13 cellular contexts compared by ENCODE assay signal in the genomic region with DNA sequence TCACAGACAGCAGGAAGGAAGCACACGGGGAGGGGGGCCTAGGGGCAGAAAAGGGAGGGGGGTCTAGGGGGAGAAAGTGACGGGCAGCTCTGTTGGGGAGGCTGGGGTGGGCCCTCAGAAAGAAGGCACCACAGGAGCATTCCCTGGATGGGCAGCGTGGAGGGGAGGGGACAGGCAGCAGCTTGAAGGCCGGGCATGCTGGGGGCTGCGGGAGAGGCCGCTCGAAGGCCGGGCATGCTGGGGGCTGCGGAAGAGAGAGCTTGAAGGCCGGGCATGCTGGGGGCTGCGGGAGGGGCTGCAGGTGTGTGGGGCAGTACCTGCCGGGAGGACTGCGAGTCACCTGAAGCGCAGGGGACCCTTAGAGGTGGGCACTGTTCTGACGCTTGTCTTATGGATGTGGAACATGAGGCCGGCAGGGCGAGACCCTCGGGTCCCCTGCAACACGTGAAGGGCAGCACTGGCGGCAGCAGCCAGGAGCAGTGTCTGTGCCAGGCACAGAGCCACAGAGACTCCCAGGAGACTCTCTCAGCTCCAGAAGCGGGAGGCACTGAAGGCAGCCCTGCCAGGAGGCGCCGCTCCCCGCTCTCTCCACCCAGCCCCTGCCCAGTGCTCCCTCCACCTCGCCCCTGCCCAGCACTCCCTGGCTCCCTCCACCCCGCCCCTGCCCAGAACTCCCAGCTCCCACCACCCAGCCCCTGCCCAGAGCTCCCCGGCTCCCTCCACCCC. TPM values are rescaled to one million over a fixed set of nuclear protein-coding genes. Genes with fewer than 3 reads are reported as not detected.
DNase-seq lines count a peak whose midpoint lies in the region; ATAC-seq and TF ChIP-seq lines count a peak whose summit lies in the region.
"Had no signal": no experiment of that assay in that cellular context is flagged by ENCODE, and none has a peak within 500 bp of the region (broad histone marks: within the 10 kb centered on the region; RNA-seq: fewer than 3 reads in every experiment).

No MANE protein-coding gene starts in this region.

- H4K20me1 ChIP-seq in BLaER1 treated with 17β-estradiol and CSF1 and Interleukin-3, amounts not matched to agents 10 nM and 100 nM: peaks cover 72 to 98% (median 94%) of the 10 kb centered on the region in 11 experiments
- peaks cover 84% of the 10 kb centered on the region for H4K20me1 ChIP-seq in hepatocyte (ENCODE audit: insufficient read depth, poor library complexity, severe bottlenecking)

- CTCF ChIA-PET in Panc1 (lab: Charles Lee): interaction anchor here (0.6 to 0.7 kb wide), 3 partner anchors 27 to 82 kb away, joined by 3 to 4 read pairs (median 3); no protein-coding TSS in a partner anchor

- peaks cover 2 to 29% (median 12%) of the 10 kb centered on the region in 11 experiments; a peak in 19 of 22 replicates for H3K36me3 ChIP-seq in BLaER1 treated with 17β-estradiol and CSF1 and Interleukin-3, amounts not matched to agents 10 nM and 100 nM
- H3K36me3 ChIP-seq in Panc1 (ENCODE audit: control insufficient read depth, insufficient read depth, low read length): no peaks in the 10 kb centered on the region; the same call in 1 of the 2 replicates
- H3K36me3 ChIP-seq in hepatocyte (replicated peaks; ENCODE audit: insufficient read depth, low read depth): no peaks in the 10 kb centered on the region
- peaks cover 0 to 5% (median 4%) of the 10 kb centered on the region in 4 donors for H3K36me3 ChIP-seq in sigmoid colon
- H3K36me3 ChIP-seq in WERI-Rb-1: peaks cover 25% of the 10 kb centered on the region
- H3K36me3 ChIP-seq: brain microvascular endothelial cell had no signal

- peak overlapping the region in 4 of 10 experiments; percentile 51 to 61 (median 56); a peak in 6 of 20 replicates for H3K4me3 ChIP-seq in BLaER1 treated with 17β-estradiol and CSF1 and Interleukin-3, amounts not matched to agents 10 nM and 100 nM
- H3K4me3 ChIP-seq in Panc1 (ENCODE audit: low read depth in 2 of 2, low read length in 2 of 2) (no peak overlapping the region; a peak in 1 of 4 replicates), hepatocyte (no peak overlapping the region), sigmoid colon (peak overlapping the region in 3 of 4 donors; percentile 28 to 40 (median 35)), WERI-Rb-1 (ENCODE audit: low read depth, low read length) (no peak overlapping the region)
- H3K4me3 ChIP-seq: skin epidermis had no signal

- H3K27me3 ChIP-seq in BLaER1 treated with 17β-estradiol and CSF1 and Interleukin-3, amounts not matched to agents 10 nM and 100 nM: no peaks in the 10 kb centered on the region
- H3K27me3 ChIP-seq in Panc1 (ENCODE audit: control insufficient read depth, insufficient read depth, low read length) (no peaks in the 10 kb centered on the region), hepatocyte (no peaks in the 10 kb centered on the region), sigmoid colon (no peaks in the 10 kb centered on the region), WERI-Rb-1 (ENCODE audit: insufficient read depth, low read depth, severe bottlenecking) (no peaks in the 10 kb centered on the region)
- H3K27me3 ChIP-seq: brain microvascular endothelial cell had no signal

- POLR2A ChIA-PET in Panc1 (lab: Charles Lee): interaction anchor here (0.6 to 0.7 kb wide), 4 partner anchors 12 to 86 kb away, joined by 3 to 7 read pairs (median 4); no protein-coding TSS in a partner anchor

- peaks cover 90% of the 10 kb centered on the region for H3K79me2 ChIP-seq in hepatocyte

- in situ Hi-C loops in Panc1 (cut with HindIII; ENCODE audit: low pct_unique_long_range_greater_than_20kb, low sequenced_read_pairs): no loop called here

- H3K9me2 ChIP-seq in hepatocyte (replicated peaks; ENCODE audit: insufficient read depth): no peaks in the 10 kb centered on the region

- peaks cover 83 to 96% (median 93%) of the 10 kb centered on the region in 10 experiments for H3K4me1 ChIP-seq in BLaER1 treated with 17β-estradiol and CSF1 and Interleukin-3, amounts not matched to agents 10 nM and 100 nM
- H3K4me1 ChIP-seq in Panc1 (ENCODE audit: control insufficient read depth, insufficient read depth, low read length): peaks cover 81% of the 10 kb centered on the region
- H3K4me1 ChIP-seq in hepatocyte (ENCODE audit: insufficient read depth): peaks cover 49% of the 10 kb centered on the region
- peaks cover 0 to 82% (median 82%) of the 10 kb centered on the region in 4 donors for H3K4me1 ChIP-seq in sigmoid colon

- WGBS in hepatocyte (ENCODE audit: low lambda C conversion rate, missing lambda C conversion rate): 92% methylated on average over 16 of the region's 27 CpGs
- WGBS in sigmoid colon, 2 donors: 49 to 74% methylated on average over 27 of the region's 27 CpGs

- TF ChIP-seq CTCF in Panc1 (IDR thresholded peaks at IDR 0.05): no peak
- TF ChIP-seq CTCF in hepatocyte (IDR thresholded peaks at IDR 0.05; ENCODE audit: poor library complexity): no peak
- TF ChIP-seq CTCF in sigmoid colon (IDR thresholded peaks at IDR 0.05): no peak
- TF ChIP-seq CTCF in WERI-Rb-1 (IDR thresholded peaks at IDR 0.05; ENCODE audit: low read depth, low read length): no peak

- H2AFZ ChIP-seq in hepatocyte: no peak overlapping the region

- H3K9ac ChIP-seq in BLaER1 treated with 17β-estradiol and CSF1 and Interleukin-3, amounts not matched to agents 10 nM and 100 nM: peak overlapping the region in 10 of 11 experiments; percentile 55 to 81 (median 72); a peak in 16 of 22 replicates

- no peak for TF ChIP-seq POLR2A in sigmoid colon (IDR thresholded peaks at IDR 0.05)

- no peaks in the 10 kb centered on the region for H3K9me3 ChIP-seq in BLaER1 treated with 17β-estradiol and CSF1 and Interleukin-3, amounts not matched to agents 10 nM and 100 nM (replicated peaks in 1 of 11)
- H3K9me3 ChIP-seq in Panc1 (ENCODE audit: control insufficient read depth, insufficient read depth, low read depth, low read length) (no peaks in the 10 kb centered on the region), hepatocyte (ENCODE audit: low read depth) (no peaks in the 10 kb centered on the region), sigmoid colon (no peaks in the 10 kb centered on the region), WERI-Rb-1 (ENCODE audit: severe bottlenecking) (no peaks in the 10 kb centered on the region)

- peak overlapping the region; percentile 92 to 100 (median 98) for H3K4me2 ChIP-seq in BLaER1 treated with 17β-estradiol and CSF1 and Interleukin-3, amounts not matched to agents 10 nM and 100 nM
- peak overlapping the region; percentile 73 for H3K4me2 ChIP-seq in hepatocyte

- no TSS peak for BruUV-seq in Panc1 (replicated peaks; lab: Mats Ljungman, UMichigan)

- intact Hi-C loops in Panc1 (cut with micrococcal nuclease; ENCODE audit: unreplicated experiment): no loop called here
- intact Hi-C loops in sigmoid colon (cut with DNase I): no loop called here

- H3K27ac ChIP-seq in BLaER1 treated with 17β-estradiol and CSF1 and Interleukin-3, amounts not matched to agents 10 nM and 100 nM: peak overlapping the region in 8 of 11 experiments; percentile 23 to 82 (median 75); a peak in 12 of 22 replicates
- peak overlapping the region; percentile 97 for H3K27ac ChIP-seq in Panc1 (ENCODE audit: low read length)
- H3K27ac ChIP-seq in hepatocyte: no peak overlapping the region
- H3K27ac ChIP-seq in sigmoid colon: peak overlapping the region; percentile 80 to 89 (median 82)
- H3K27ac ChIP-seq in WERI-Rb-1: no peak overlapping the region
- H3K27ac ChIP-seq: brain microvascular endothelial cell had no signal

- TF ChIP-seq EP300 in sigmoid colon (IDR thresholded peaks at IDR 0.05): no peak

- DNase-seq in Panc1 (ENCODE audit: low read depth, low spot score) (no peak), hepatocyte (ENCODE audit: low spot score) (no peak), sigmoid colon (peak; percentile 78), HCEC 1CT (no peak), WERI-Rb-1 (no peak), dedifferentiated amniotic fluid mesenchymal stem cell (ENCODE audit: extremely low spot score) (no peak), NCI-H1092 (lab: John Stamatoyannopoulos, UW) (no peak)
- DNase-seq: activated gamma-delta T cell treated with Interleukin-2 at 50 U/mL for 16 hours; brain microvascular endothelial cell; endodermal cell; NK-92 treated with Interleukin-12 subunit alpha and Interleukin-12 subunit beta, amount 100 ng/mL, for 24 hours had no signal

- 0 out of 2 replicates have a peak, but pooled peaks have one; percentile 8 for ATAC-seq in Panc1

RNA-seq across cellular contexts. Expression of a gene that starts 13.3 kb away (rescaled TPM):
- total RNA-seq in Panc1 (2021; ENCODE audit: unreplicated experiment) (132 TPM), hepatocyte (14.5 and 23.5 TPM in 2 replicates), sigmoid colon (10 to 100 TPM; 11.0 to 14.1 (median 12.1) TPM)
- polyA plus RNA-seq in Panc1 (2012; ENCODE audit: insufficient read length): 200 TPM
- polyA plus RNA-seq in hepatocyte (24.9 and 27.2 TPM in 2 replicates), sigmoid colon (10 to 100 TPM; 25.2 to 38.3 (median 26.1) TPM)

RNA-seq across cellular contexts. Expression of a gene that starts 33.3 kb away (rescaled TPM):
- total RNA-seq in Panc1 (2021; ENCODE audit: unreplicated experiment): 81.5 TPM
- polyA plus RNA-seq in Panc1 (2012; ENCODE audit: insufficient read length): 95.0 TPM
- 38.3 and 46.6 TPM in 2 replicates for total RNA-seq in hepatocyte
- polyA plus RNA-seq in hepatocyte: 60.2 and 74.3 TPM in 2 replicates
- total RNA-seq in sigmoid colon: 10 to 100 TPM; 25.3 to 57.4 (median 34.1) TPM
- 10 to 100 TPM; 11.4 to 27.9 (median 14.3) TPM for polyA plus RNA-seq in sigmoid colon

Comparison
In these comparisons a context has a peak if more than half of its experiments do, and no peak if none do; other contexts are left out.
1. H3K27ac ChIP-seq: peak in BLaER1 treated with 17β-estradiol and CSF1 and Interleukin-3, amounts not matched to agents 10 nM and 100 nM (8 of 11), Panc1 (single experiment) and sigmoid colon (4 of 4); none in hepatocyte (single experiment) and WERI-Rb-1 (single experiment).
2. H3K4me3 ChIP-seq: peak in sigmoid colon (3 of 4); none in Panc1 (0 of 2), hepatocyte (single experiment) and WERI-Rb-1 (single experiment).